In the genomic region with DNA sequence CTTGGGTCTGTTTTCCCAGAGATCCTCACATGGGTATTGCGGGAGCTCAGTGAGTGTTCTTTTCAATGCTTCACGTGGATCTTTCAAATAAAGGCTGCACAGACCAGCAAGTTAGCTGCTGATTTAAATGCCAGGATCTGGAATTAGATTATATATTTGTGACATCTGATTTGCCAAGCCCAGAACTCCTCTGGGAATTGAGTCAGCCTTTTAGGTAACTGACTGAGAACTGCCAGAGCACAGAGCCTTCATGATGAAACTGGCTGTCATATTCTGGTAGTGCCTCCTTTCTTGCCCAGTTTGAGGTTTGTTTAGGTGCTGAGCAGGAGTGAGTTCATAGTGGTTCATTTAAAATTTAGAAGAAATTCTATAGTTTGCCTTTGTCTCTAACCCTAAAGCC, we compare ENCODE assay signal across 14 cellular contexts. TPM values are rescaled to one million over a fixed set of nuclear protein-coding genes. Genes with fewer than 3 reads are reported as not detected.
DNase-seq lines count a peak whose midpoint lies in the region; ATAC-seq and TF ChIP-seq lines count a peak whose summit lies in the region.
"Had no signal": no experiment of that assay in that cellular context is flagged by ENCODE, and none has a peak within 500 bp of the region (broad histone marks: within the 10 kb centered on the region; RNA-seq: fewer than 3 reads in every experiment).

No MANE protein-coding gene starts in this region.

- H3K36me3 ChIP-seq in BLaER1 treated with 17β-estradiol and CSF1 and Interleukin-3, amounts not matched to agents 10 nM and 100 nM, result peaks cover 79 to 100% (median 99%) of the 10 kb centered on the region in 11 experiments
- H3K36me3 ChIP-seq in HEK293 (ENCODE audit: control insufficient read depth in 2 of 2, insufficient read depth in 1 of 2, low read length in 2 of 2) (peaks cover 50 to 91% of the 10 kb centered on the region in 2 experiments), stomach (peaks cover 59 to 88% (median 81%) of the 10 kb centered on the region in 4 donors)
- peaks cover 43 to 60% (median 51%) of the 10 kb centered on the region in 3 experiments for H3K36me3 ChIP-seq in naive thymus-derived CD4-positive, alpha-beta T cell (ENCODE audit: control insufficient read depth in 2 of 3, insufficient read depth in 3 of 3, low read length in 3 of 3)

- peaks cover 31 to 100% (median 89%) of the 10 kb centered on the region in 11 experiments; a peak in 20 of 22 replicates for H4K20me1 ChIP-seq in BLaER1 treated with 17β-estradiol and CSF1 and Interleukin-3, amounts not matched to agents 10 nM and 100 nM

- CTCF ChIA-PET in HEK293 (lab: Yijun Ruan, JAX), result no interaction called here
- CTCF ChIA-PET in naive thymus-derived CD4-positive, alpha-beta T cell (lab: Charles Lee), result no interaction called here

- peak overlapping the region; percentile 64 for H3K27ac Mint-ChIP-seq in activated naive CD8-positive, alpha-beta T cell treated with anti-CD3 and anti-CD28 coated beads, Interleukin-2, amount 50 U/mL, for 24 hours
- H3K27ac Mint-ChIP-seq in naive thymus-derived CD4-positive, alpha-beta T cell, result peak overlapping the region in 7 of 9 donors; percentile 7 to 96 (median 63)

- DNase-seq in activated naive CD8-positive, alpha-beta T cell treated with anti-CD3 and anti-CD28 coated beads, Interleukin-2, amount 50 U/mL, for 24 hours, result no peak
- DNase-seq in naive thymus-derived CD4-positive, alpha-beta T cell, result no peak
- no peak for DNase-seq in stomach
- no peak for DNase-seq in Ammon's horn (ENCODE audit: low spot score)
- DNase-seq: activated CD4-positive, alpha-beta T cell treated with anti-CD3 and anti-CD28 coated beads for 4 hours; activated gamma-delta T cell treated with Interleukin-2 at 50 U/mL for 16 hours; central memory CD4-positive, alpha-beta T cell; NCI-H1694; NCI-H524 treated with DMSO at 0.1 percent for 48 hours; stimulated activated CD4-positive, alpha-beta T cell treated with anti-CD3 and anti-CD28 coated beads, Interleukin-2, amount 100 ng/mL, for 24 hours had no signal

- peaks cover 63 to 96% (median 76%) of the 10 kb centered on the region in 10 experiments for H3K4me1 ChIP-seq in BLaER1 treated with 17β-estradiol and CSF1 and Interleukin-3, amounts not matched to agents 10 nM and 100 nM
- no peaks in the 10 kb centered on the region for H3K4me1 ChIP-seq in HEK293 (ENCODE audit: control insufficient read depth, insufficient read depth, low read length)
- H3K4me1 ChIP-seq in naive thymus-derived CD4-positive, alpha-beta T cell (ENCODE audit: control insufficient read depth in 2 of 2, insufficient read depth in 2 of 2, low read length in 2 of 2), result peaks cover 21 to 33% of the 10 kb centered on the region in 2 donors
- peaks cover 0 to 16% (median 9%) of the 10 kb centered on the region in 4 donors for H3K4me1 ChIP-seq in stomach

- no peak for TF ChIP-seq EP300 in stomach (IDR thresholded peaks at IDR 0.05)

- intact Hi-C loops in naive thymus-derived CD4-positive, alpha-beta T cell (cut with micrococcal nuclease), result no loop called here
- intact Hi-C loops in stomach (cut with DNase I; ENCODE audit: low total_unique reads), result no loop called here

- H3K27me3 ChIP-seq in BLaER1 treated with 17β-estradiol and CSF1 and Interleukin-3, amounts not matched to agents 10 nM and 100 nM, result no peaks in the 10 kb centered on the region
- H3K27me3 ChIP-seq in naive thymus-derived CD4-positive, alpha-beta T cell (ENCODE audit: control insufficient read depth in 2 of 2, insufficient read depth in 2 of 2, low read length in 2 of 2), result no peaks in the 10 kb centered on the region
- H3K27me3 ChIP-seq in stomach, result no peaks in the 10 kb centered on the region

- peaks cover 76% of the 10 kb centered on the region for H3K4me1 Mint-ChIP-seq in activated naive CD8-positive, alpha-beta T cell treated with anti-CD3 and anti-CD28 coated beads, Interleukin-2, amount 50 U/mL, for 24 hours
- peaks cover 22 to 50% (median 46%) of the 10 kb centered on the region in 7 donors for H3K4me1 Mint-ChIP-seq in naive thymus-derived CD4-positive, alpha-beta T cell

- no peak for ATAC-seq in activated naive CD8-positive, alpha-beta T cell treated with anti-CD3 and anti-CD28 coated beads, Interleukin-2, amount 50 U/mL, for 24 hours
- no peak for ATAC-seq in naive thymus-derived CD4-positive, alpha-beta T cell
- ATAC-seq in HG02571 (IDR thresholded peaks at IDR 0.05; ENCODE audit: unreplicated experiment), result no peak

- H3K9me3 Mint-ChIP-seq in activated naive CD8-positive, alpha-beta T cell treated with anti-CD3 and anti-CD28 coated beads, Interleukin-2, amount 50 U/mL, for 24 hours, result no peaks in the 10 kb centered on the region
- H3K9me3 Mint-ChIP-seq in naive thymus-derived CD4-positive, alpha-beta T cell, result peaks cover 0 to 4% (median 1%) of the 10 kb centered on the region in 11 donors

- WGBS in stomach, 5 donors, result 90 to 96% (median 94%) methylated on average over 2 of the region's 2 CpGs

- POLR2A ChIA-PET in HEK293 (lab: Yijun Ruan, JAX), result no interaction called here
- POLR2A ChIA-PET in naive thymus-derived CD4-positive, alpha-beta T cell (lab: Charles Lee), result no interaction called here

- no peak for TF ChIP-seq POLR2A in stomach (IDR thresholded peaks at IDR 0.05)

- H3K9me3 ChIP-seq in BLaER1 treated with 17β-estradiol and CSF1 and Interleukin-3, amounts not matched to agents 10 nM and 100 nM (replicated peaks in 1 of 11), result no peaks in the 10 kb centered on the region
- H3K9me3 ChIP-seq in HEK293 (ENCODE audit: control insufficient read depth, insufficient read depth, low read depth, low read length) (no peaks in the 10 kb centered on the region), stomach (no peaks in the 10 kb centered on the region)
- no peaks in the 10 kb centered on the region for H3K9me3 ChIP-seq in naive thymus-derived CD4-positive, alpha-beta T cell (ENCODE audit: control insufficient read depth in 2 of 3, low read length in 3 of 3)

- no peaks in the 10 kb centered on the region for H3K27me3 Mint-ChIP-seq in activated naive CD8-positive, alpha-beta T cell treated with anti-CD3 and anti-CD28 coated beads, Interleukin-2, amount 50 U/mL, for 24 hours
- H3K27me3 Mint-ChIP-seq in naive thymus-derived CD4-positive, alpha-beta T cell, result no peaks in the 10 kb centered on the region

- TF ChIP-seq CTCF in HEK293 (tag by site-specific recombination; IDR thresholded peaks at IDR 0.05), result no peak
- TF ChIP-seq CTCF in stomach (IDR thresholded peaks at IDR 0.05), result no peak

- no peak overlapping the region for H3K4me3 ChIP-seq in BLaER1 treated with 17β-estradiol and CSF1 and Interleukin-3, amounts not matched to agents 10 nM and 100 nM
- H3K4me3 ChIP-seq in HEK293 (ENCODE audit: low read depth, low read length) (no peak overlapping the region), stomach (no peak overlapping the region)
- H3K4me3 ChIP-seq in naive thymus-derived CD4-positive, alpha-beta T cell (ENCODE audit: low read length), result no peak overlapping the region

- H3K36me3 Mint-ChIP-seq in activated naive CD8-positive, alpha-beta T cell treated with anti-CD3 and anti-CD28 coated beads, Interleukin-2, amount 50 U/mL, for 24 hours (ENCODE audit: low read depth), result peaks cover 86% of the 10 kb centered on the region
- H3K36me3 Mint-ChIP-seq in naive thymus-derived CD4-positive, alpha-beta T cell, result peaks cover 14 to 69% (median 42%) of the 10 kb centered on the region in 5 donors

- H3K4me3 Mint-ChIP-seq in activated naive CD8-positive, alpha-beta T cell treated with anti-CD3 and anti-CD28 coated beads, Interleukin-2, amount 50 U/mL, for 24 hours, result no peak overlapping the region
- no peak overlapping the region for H3K4me3 Mint-ChIP-seq in naive thymus-derived CD4-positive, alpha-beta T cell

- H3K27ac ChIP-seq in BLaER1 treated with 17β-estradiol and CSF1 and Interleukin-3, amounts not matched to agents 10 nM and 100 nM, result peak overlapping the region in 10 of 11 experiments; percentile 42 to 100 (median 99); a peak in 16 of 22 replicates
- no peak overlapping the region for H3K27ac ChIP-seq in HEK293 (ENCODE audit: extremely low read depth, low read depth, low read length)
- H3K27ac ChIP-seq in naive thymus-derived CD4-positive, alpha-beta T cell (ENCODE audit: low read depth, low read length), result no peak overlapping the region
- H3K27ac ChIP-seq in stomach, result no peak overlapping the region
- H3K27ac ChIP-seq: KMS-11 had no signal

- H3K9ac ChIP-seq in BLaER1 treated with 17β-estradiol and CSF1 and Interleukin-3, amounts not matched to agents 10 nM and 100 nM, result peak overlapping the region in 6 of 11 experiments; percentile 10 to 52 (median 40); a peak in 11 of 22 replicates
- H3K9ac ChIP-seq: KMS-11 had no signal

- peak overlapping the region in 7 of 11 experiments; percentile 12 to 95 (median 43); a peak in 12 of 22 replicates for H3K4me2 ChIP-seq in BLaER1 treated with 17β-estradiol and CSF1 and Interleukin-3, amounts not matched to agents 10 nM and 100 nM
- H3K4me2 ChIP-seq: KMS-11 had no signal

TF ChIP-seq in HEK293, 187 proteins besides CTCF, POLR2A, EP300 and RAD21 (continues in another document):
- no peak for TF ChIP-seq ZNF544 (tag by site-specific recombination; IDR thresholded peaks at IDR 0.05)
- no peak for TF ChIP-seq ZNF510 (tag by site-specific recombination; IDR thresholded peaks at IDR 0.05; ENCODE audit: insufficient replicate concordance)
- TF ChIP-seq, protein P1, sequence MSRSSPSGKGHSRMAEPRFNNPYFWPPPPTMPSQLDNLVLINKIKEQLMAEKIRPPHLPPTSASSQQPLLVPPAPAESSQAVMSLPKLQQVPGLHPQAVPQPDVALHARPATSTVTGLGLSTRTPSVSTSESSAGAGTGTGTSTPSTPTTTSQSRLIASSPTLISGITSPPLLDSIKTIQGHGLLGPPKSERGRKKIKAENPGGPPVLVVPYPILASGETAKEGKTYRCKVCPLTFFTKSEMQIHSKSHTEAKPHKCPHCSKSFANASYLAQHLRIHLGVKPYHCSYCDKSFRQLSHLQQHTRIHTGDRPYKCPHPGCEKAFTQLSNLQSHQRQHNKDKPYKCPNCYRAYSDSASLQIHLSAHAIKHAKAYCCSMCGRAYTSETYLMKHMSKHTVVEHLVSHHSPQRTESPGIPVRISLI (tag by site-specific recombination; IDR thresholded peaks at IDR 0.05), result no peak
- TF ChIP-seq ZNF521 (tag by site-specific recombination; IDR thresholded peaks at IDR 0.05), result no peak
- no peak for TF ChIP-seq ZNF423 (tag by site-specific recombination; IDR thresholded peaks at IDR 0.05)
- peak; percentile 64 for TF ChIP-seq FEZF1 (tag by site-specific recombination; IDR thresholded peaks at IDR 0.05)
- TF ChIP-seq ZNF664 (tag by site-specific recombination; IDR thresholded peaks at IDR 0.05), result peak; percentile 56; the same call in 1 of the 2 replicates
- TF ChIP-seq ZBTB17 (tag by site-specific recombination; IDR thresholded peaks at IDR 0.05), result peak; percentile 31; the same call in 1 of the 2 replicates
- no peak for TF ChIP-seq ZNF211 (tag by site-specific recombination; IDR thresholded peaks at IDR 0.05; ENCODE audit: low read depth)
- no peak for TF ChIP-seq ZNF621 (tag by site-specific recombination; IDR thresholded peaks at IDR 0.05)
- no peak for TF ChIP-seq ZNF626 (tag by site-specific recombination; IDR thresholded peaks at IDR 0.05)

RNA-seq across cellular contexts. Expression of a gene that starts 14.8 kb away (rescaled TPM):
- 100 to 1,000 TPM in 4 of 5 experiments, 10 to 100 TPM in 1; 97.3 to 138 (median 126) TPM for total RNA-seq in naive thymus-derived CD4-positive, alpha-beta T cell
- polyA plus RNA-seq in naive thymus-derived CD4-positive, alpha-beta T cell, result 10 to 100 TPM; 41.9 to 50.1 TPM
- total RNA-seq in stomach, result 100 to 1,000 TPM in 1 of 5 donors, 10 to 100 TPM in 4; 22.2 to 160 (median 53.1) TPM
- 1 to 10 TPM; 5.3 to 7.2 (median 5.4) TPM for polyA plus RNA-seq in stomach

Comparison
In these comparisons a context has a peak if more than half of its experiments do, and no peak if none do; other contexts are left out.
1. H3K27ac ChIP-seq: peak in BLaER1 treated with 17β-estradiol and CSF1 and Interleukin-3, amounts not matched to agents 10 nM and 100 nM (10 of 11); none in HEK293 (single experiment), naive thymus-derived CD4-positive, alpha-beta T cell (single experiment) and stomach (0 of 5).